Comparison of ENCODE assay signal across 12 cellular contexts in the genomic region with DNA sequence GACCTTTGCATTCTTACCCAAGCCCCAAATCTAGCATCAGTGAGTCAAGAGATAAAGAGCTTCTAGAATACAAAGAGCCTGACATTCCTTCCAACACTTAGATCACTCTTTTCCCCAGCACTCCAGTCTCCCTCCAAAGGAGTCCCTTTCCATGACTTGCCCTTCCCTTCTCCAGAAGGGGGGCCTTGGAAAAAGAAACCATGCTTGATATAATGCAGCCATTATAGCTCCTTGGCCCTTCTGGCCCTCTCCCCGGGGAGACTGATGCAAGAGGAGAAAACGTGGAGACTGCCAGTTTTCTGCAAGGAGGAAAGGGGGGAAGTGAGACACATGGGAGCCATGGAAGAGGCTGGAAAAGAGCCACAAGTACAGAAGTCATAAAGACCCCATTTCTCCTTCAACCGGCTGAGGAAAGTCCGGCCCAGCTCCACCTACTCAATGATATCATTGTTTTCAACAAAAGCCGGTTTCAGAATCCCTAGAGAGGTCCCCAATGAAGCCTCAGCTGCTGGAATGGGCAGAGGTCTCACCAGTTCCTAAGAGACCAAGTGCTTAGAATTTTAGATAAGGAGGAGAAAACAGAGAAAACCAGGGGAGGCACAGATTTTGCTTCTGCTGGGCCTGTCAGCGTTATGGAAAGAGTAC. TPM values are rescaled to one million over a fixed set of nuclear protein-coding genes. Genes with fewer than 3 reads are reported as not detected.
A peak's percentile ranks its signal among the peaks of the same experiment; 100 is the strongest.
DNase-seq lines count a peak whose midpoint lies in the region; ATAC-seq and TF ChIP-seq lines count a peak whose summit lies in the region.
"Had no signal": no experiment of that assay in that cellular context is flagged by ENCODE, and none has a peak within 500 bp of the region (broad histone marks: within the 10 kb centered on the region; RNA-seq: fewer than 3 reads in every experiment).

No MANE protein-coding gene starts in this region.

- H3K36me3 Mint-ChIP-seq in CD4-positive, CD25-positive, alpha-beta regulatory T cell, result peaks cover 20% of the 10 kb centered on the region
- peaks cover 24% of the 10 kb centered on the region for H3K36me3 Mint-ChIP-seq in neural progenitor cell

- H3K9ac ChIP-seq in neural progenitor cell, result no peak overlapping the region

- 67 to 68% methylated on average over 6 of the region's 6 CpGs for WGBS in esophagus, 2 donors

- H3K4me1 Mint-ChIP-seq in CD4-positive, CD25-positive, alpha-beta regulatory T cell, result peaks cover 39 to 99% (median 72%) of the 10 kb centered on the region in 4 donors
- peaks cover 35% of the 10 kb centered on the region for H3K4me1 Mint-ChIP-seq in neural progenitor cell

- no peak for DNase-seq in CD4-positive, CD25-positive, alpha-beta regulatory T cell
- DNase-seq in NCI-H226 (peak; percentile 51), neural progenitor cell (ENCODE audit: low spot score) (no peak), NCI-H774 (lab: John Stamatoyannopoulos, UW) (no peak), mucosa of descending colon (no peak)
- DNase-seq: NCI-H1417 had no signal

- intact Hi-C loops in mucosa of descending colon (cut with DNase I, micrococcal nuclease), result no loop called here

- no peaks in the 10 kb centered on the region for H3K9me3 ChIP-seq in CD4-positive, CD25-positive, alpha-beta regulatory T cell (ENCODE audit: control insufficient read depth in 2 of 2, low read length in 2 of 2)
- H3K9me3 ChIP-seq in esophagus (ENCODE audit: control insufficient read depth in 2 of 2, insufficient read depth in 1 of 2, low read depth in 1 of 2, low read length in 1 of 2) (no peaks in the 10 kb centered on the region), neural progenitor cell (ENCODE audit: low read depth) (no peaks in the 10 kb centered on the region), mucosa of descending colon (no peaks in the 10 kb centered on the region)
- H3K9me3 ChIP-seq: breast epithelium, vagina had no signal

- H3K9me3 Mint-ChIP-seq in CD4-positive, CD25-positive, alpha-beta regulatory T cell, result no peaks in the 10 kb centered on the region
- peaks cover 19% of the 10 kb centered on the region for H3K9me3 Mint-ChIP-seq in neural progenitor cell

- H3K4me3 ChIP-seq in CD4-positive, CD25-positive, alpha-beta regulatory T cell (ENCODE audit: low read depth, low read length), result no peak overlapping the region
- H3K4me3 ChIP-seq in esophagus (ENCODE audit: low read depth in 1 of 2, low read length in 2 of 2), result no peak overlapping the region
- no peak overlapping the region for H3K4me3 ChIP-seq in neural progenitor cell
- no peak overlapping the region for H3K4me3 ChIP-seq in mucosa of descending colon
- H3K4me3 ChIP-seq: breast epithelium, vagina had no signal

- H3K4me2 ChIP-seq in neural progenitor cell, result peak overlapping the region; percentile 19

- no peak for TF ChIP-seq CTCF in neural progenitor cell (IDR thresholded peaks at IDR 0.05)
- TF ChIP-seq CTCF in mucosa of descending colon (IDR thresholded peaks at IDR 0.05), result no peak

- H3K36me3 ChIP-seq in CD4-positive, CD25-positive, alpha-beta regulatory T cell (ENCODE audit: control insufficient read depth, insufficient read depth, low read length), result no peaks in the 10 kb centered on the region
- H3K36me3 ChIP-seq in esophagus (ENCODE audit: control insufficient read depth in 2 of 2, insufficient read depth in 2 of 2, low read length in 1 of 2) (no peaks in the 10 kb centered on the region), neural progenitor cell (no peaks in the 10 kb centered on the region), mucosa of descending colon (ENCODE audit: low read depth) (no peaks in the 10 kb centered on the region)
- H3K36me3 ChIP-seq: breast epithelium, vagina had no signal

- peak overlapping the region; percentile 25 for H3K27ac ChIP-seq in CD4-positive, CD25-positive, alpha-beta regulatory T cell (ENCODE audit: insufficient read depth, low read length, poor library complexity, severe bottlenecking)
- H3K27ac ChIP-seq in esophagus (ENCODE audit: low read depth in 2 of 2, low read length in 1 of 2) (peak overlapping the region; percentile 26 to 32), neural progenitor cell (no peak overlapping the region)
- H3K27ac ChIP-seq: C4-2B, vagina had no signal

- no peak overlapping the region for H2AFZ ChIP-seq in neural progenitor cell (replicated peaks)

- no peaks in the 10 kb centered on the region for H3F3A ChIP-seq in neural progenitor cell (ENCODE audit: low read depth)

- peak overlapping the region in 2 of 3 donors; percentile 53 to 85 for H3K27ac Mint-ChIP-seq in CD4-positive, CD25-positive, alpha-beta regulatory T cell
- H3K27ac Mint-ChIP-seq in neural progenitor cell, result no peak overlapping the region

- no peaks in the 10 kb centered on the region for H3K27me3 ChIP-seq in CD4-positive, CD25-positive, alpha-beta regulatory T cell (ENCODE audit: control insufficient read depth, insufficient read depth, low read length)
- H3K27me3 ChIP-seq in esophagus (ENCODE audit: control insufficient read depth in 1 of 2, insufficient read depth in 2 of 2, low read length in 2 of 2) (no peaks in the 10 kb centered on the region), neural progenitor cell (no peaks in the 10 kb centered on the region)
- H3K27me3 ChIP-seq: breast epithelium, vagina had no signal

- H3K4me1 ChIP-seq in CD4-positive, CD25-positive, alpha-beta regulatory T cell (ENCODE audit: control insufficient read depth, insufficient read depth, low read length, poor library complexity, severe bottlenecking), result peaks cover 92% of the 10 kb centered on the region
- H3K4me1 ChIP-seq in esophagus (ENCODE audit: control insufficient read depth in 2 of 2, insufficient read depth in 2 of 2, low read length in 1 of 2) (peaks cover 6 to 25% of the 10 kb centered on the region in 2 donors), neural progenitor cell (peaks cover 25% of the 10 kb centered on the region), mucosa of descending colon (ENCODE audit: low read depth) (peaks cover 4% of the 10 kb centered on the region)
- H3K4me1 ChIP-seq: breast epithelium had no signal

- H3K27me3 Mint-ChIP-seq in CD4-positive, CD25-positive, alpha-beta regulatory T cell, result no peaks in the 10 kb centered on the region
- peaks cover 2% of the 10 kb centered on the region for H3K27me3 Mint-ChIP-seq in neural progenitor cell (ENCODE audit: insufficient read depth, low read depth)

- no peaks in the 10 kb centered on the region for H4K20me1 ChIP-seq in neural progenitor cell (ENCODE audit: low read depth)

- peaks cover 12% of the 10 kb centered on the region for H3K79me2 ChIP-seq in neural progenitor cell (ENCODE audit: low read depth)

- peak overlapping the region in 3 of 4 donors; percentile 11 to 75 (median 54) for H3K4me3 Mint-ChIP-seq in CD4-positive, CD25-positive, alpha-beta regulatory T cell
- H3K4me3 Mint-ChIP-seq in neural progenitor cell, result no peak overlapping the region

- no peak for ATAC-seq in CD4-positive, CD25-positive, alpha-beta regulatory T cell (ENCODE audit: low read depth in 2 of 2)
- no peak for ATAC-seq in HG03520 (IDR thresholded peaks at IDR 0.05; ENCODE audit: unreplicated experiment)
- ATAC-seq in GM18868 (IDR thresholded peaks at IDR 0.05; ENCODE audit: unreplicated experiment), result no peak
- ATAC-seq in mucosa of descending colon, result no peak

RNA-seq across cellular contexts. Expression of a gene that starts 29.0 kb away (rescaled TPM):
- total RNA-seq in CD4-positive, CD25-positive, alpha-beta regulatory T cell, result 113 TPM
- polyA plus RNA-seq in CD4-positive, CD25-positive, alpha-beta regulatory T cell, result 10 to 100 TPM in 1 of 4 donors, 1 to 10 TPM in 3; 5.5 to 10.9 (median 7.5) TPM
- 1 to 10 TPM; 2.1 to 2.3 TPM for polyA plus RNA-seq in esophagus
- total RNA-seq in neural progenitor cell (ENCODE audit: low replicate concordance) (11.5 and 20.9 TPM in 2 replicates), mucosa of descending colon (10 to 100 TPM in 1 of 3 donors, 1 to 10 TPM in 2; 6.4 to 32.6 (median 8.9) TPM)
